Comparison of ENCODE assay signal across 2 cellular contexts in the genomic region with DNA sequence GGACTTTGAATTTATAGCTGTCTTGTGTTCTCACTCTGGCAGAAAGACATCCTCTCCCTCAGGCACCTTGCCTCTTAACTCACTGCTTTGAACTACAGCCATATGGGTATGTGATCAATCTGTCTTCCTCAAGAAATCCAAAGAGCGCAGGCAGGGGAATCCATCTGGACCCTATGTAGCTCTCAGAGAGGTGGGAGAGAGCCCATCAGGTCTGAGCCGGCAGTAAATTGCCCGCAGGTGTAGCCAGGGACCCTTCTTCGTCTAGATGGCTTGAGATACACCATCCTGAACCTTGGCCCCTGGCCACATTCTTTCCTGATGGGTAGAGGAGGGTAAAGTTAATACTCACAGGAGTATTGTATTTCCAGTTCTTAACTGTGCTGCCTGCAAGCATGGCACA.
TF ChIP-seq lines count a peak whose summit lies in the region.

No MANE protein-coding gene starts in this region.

TF ChIP-seq in GM23338, 12 proteins besides CTCF, POLR2A, EP300 and RAD21 (continued from another document):
- TF ChIP-seq REST (IDR thresholded peaks at IDR 0.05; ENCODE audit: unreplicated experiment) = no peak
- TF ChIP-seq, protein P1, sequence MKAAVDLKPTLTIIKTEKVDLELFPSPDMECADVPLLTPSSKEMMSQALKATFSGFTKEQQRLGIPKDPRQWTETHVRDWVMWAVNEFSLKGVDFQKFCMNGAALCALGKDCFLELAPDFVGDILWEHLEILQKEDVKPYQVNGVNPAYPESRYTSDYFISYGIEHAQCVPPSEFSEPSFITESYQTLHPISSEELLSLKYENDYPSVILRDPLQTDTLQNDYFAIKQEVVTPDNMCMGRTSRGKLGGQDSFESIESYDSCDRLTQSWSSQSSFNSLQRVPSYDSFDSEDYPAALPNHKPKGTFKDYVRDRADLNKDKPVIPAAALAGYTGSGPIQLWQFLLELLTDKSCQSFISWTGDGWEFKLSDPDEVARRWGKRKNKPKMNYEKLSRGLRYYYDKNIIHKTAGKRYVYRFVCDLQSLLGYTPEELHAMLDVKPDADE (IDR thresholded peaks at IDR 0.05) = no peak
- TF ChIP-seq EZH2 (IDR thresholded peaks at IDR 0.05; ENCODE audit: low read depth, unreplicated experiment) = no peak
- TF ChIP-seq POLR2AphosphoS5 (IDR thresholded peaks at IDR 0.05; ENCODE audit: low read depth) = no peak
- TF ChIP-seq ZNF114 (CRISPR knock-in tag; IDR thresholded peaks at IDR 0.05) = no peak
- TF ChIP-seq ZNF331 (CRISPR knock-in tag; IDR thresholded peaks at IDR 0.05; ENCODE audit: low read depth) = no peak
- no peak for TF ChIP-seq ZNF462 (CRISPR knock-in tag; IDR thresholded peaks at IDR 0.05)
- TF ChIP-seq STAT1 (IDR thresholded peaks at IDR 0.05; ENCODE audit: unreplicated experiment) = no peak
- no peak for TF ChIP-seq CREB1 (CRISPR knock-in tag; IDR thresholded peaks at IDR 0.05; ENCODE audit: low read depth)

TF ChIP-seq in H1, 55 proteins besides CTCF, POLR2A, EP300 and RAD21 (continued from another document):
- TF ChIP-seq CHD7 (IDR thresholded peaks at IDR 0.05; ENCODE audit: insufficient replicate concordance, low read length) (no peak), HDAC6 (IDR thresholded peaks at IDR 0.05; ENCODE audit: low read depth, low read length) (no peak), POLR2AphosphoS5 (IDR thresholded peaks at IDR 0.05; ENCODE audit: low read depth, low read length) (no peak), GTF2F1 (IDR thresholded peaks at IDR 0.05; ENCODE audit: borderline replicate concordance, low read depth, low read length) (no peak), SUZ12 (IDR thresholded peaks at IDR 0.05; ENCODE audit: low read length) (no peak), CEBPB (IDR thresholded peaks at IDR 0.05; ENCODE audit: low read depth, low read length) (no peak), GABPA (IDR thresholded peaks at IDR 0.05; ENCODE audit: borderline replicate concordance, insufficient read depth, low read length) (no peak), NRF1 (IDR thresholded peaks at IDR 0.05; ENCODE audit: low read depth, low read length) (no peak), SIRT6 (IDR thresholded peaks at IDR 0.05; ENCODE audit: low read length) (no peak), SP4 (IDR thresholded peaks at IDR 0.05; ENCODE audit: low read length) (no peak)
- TF ChIP-seq, protein P2, sequence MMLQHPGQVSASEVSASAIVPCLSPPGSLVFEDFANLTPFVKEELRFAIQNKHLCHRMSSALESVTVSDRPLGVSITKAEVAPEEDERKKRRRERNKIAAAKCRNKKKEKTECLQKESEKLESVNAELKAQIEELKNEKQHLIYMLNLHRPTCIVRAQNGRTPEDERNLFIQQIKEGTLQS (IDR thresholded peaks at IDR 0.05; ENCODE audit: insufficient read depth, low read depth, low read length) = no peak
- TF ChIP-seq, protein P3, sequence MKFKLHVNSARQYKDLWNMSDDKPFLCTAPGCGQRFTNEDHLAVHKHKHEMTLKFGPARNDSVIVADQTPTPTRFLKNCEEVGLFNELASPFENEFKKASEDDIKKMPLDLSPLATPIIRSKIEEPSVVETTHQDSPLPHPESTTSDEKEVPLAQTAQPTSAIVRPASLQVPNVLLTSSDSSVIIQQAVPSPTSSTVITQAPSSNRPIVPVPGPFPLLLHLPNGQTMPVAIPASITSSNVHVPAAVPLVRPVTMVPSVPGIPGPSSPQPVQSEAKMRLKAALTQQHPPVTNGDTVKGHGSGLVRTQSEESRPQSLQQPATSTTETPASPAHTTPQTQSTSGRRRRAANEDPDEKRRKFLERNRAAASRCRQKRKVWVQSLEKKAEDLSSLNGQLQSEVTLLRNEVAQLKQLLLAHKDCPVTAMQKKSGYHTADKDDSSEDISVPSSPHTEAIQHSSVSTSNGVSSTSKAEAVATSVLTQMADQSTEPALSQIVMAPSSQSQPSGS (IDR thresholded peaks at IDR 0.05; ENCODE audit: low read length) = no peak
- TF ChIP-seq, protein P4, sequence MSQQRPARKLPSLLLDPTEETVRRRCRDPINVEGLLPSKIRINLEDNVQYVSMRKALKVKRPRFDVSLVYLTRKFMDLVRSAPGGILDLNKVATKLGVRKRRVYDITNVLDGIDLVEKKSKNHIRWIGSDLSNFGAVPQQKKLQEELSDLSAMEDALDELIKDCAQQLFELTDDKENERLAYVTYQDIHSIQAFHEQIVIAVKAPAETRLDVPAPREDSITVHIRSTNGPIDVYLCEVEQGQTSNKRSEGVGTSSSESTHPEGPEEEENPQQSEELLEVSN (IDR thresholded peaks at IDR 0.05) = no peak
